36 cellular contexts compared by ENCODE assay signal in the genomic region with DNA sequence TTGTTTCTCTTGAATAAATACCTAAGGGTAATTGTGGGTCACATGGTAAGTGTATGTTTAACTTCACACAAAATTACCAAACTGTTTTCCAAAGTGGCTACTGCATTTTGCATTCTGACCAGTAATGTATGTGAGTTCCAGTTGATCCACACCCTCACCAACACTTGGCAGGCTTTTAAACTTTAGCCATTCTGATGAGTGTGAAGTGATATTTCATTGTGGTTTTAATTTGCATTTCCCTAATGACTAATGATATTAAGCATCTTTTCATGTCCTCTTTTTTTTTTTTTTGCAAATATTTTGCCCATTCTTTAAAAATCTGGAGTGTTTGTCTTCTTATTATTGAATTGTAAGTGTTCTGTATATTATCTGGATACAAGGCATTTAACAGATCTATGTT.
"Had no signal": no experiment of that assay in that cellular context is flagged by ENCODE, and none has a peak within 500 bp of the region (broad histone marks: within the 10 kb centered on the region; RNA-seq: fewer than 3 reads in every experiment).

No MANE protein-coding gene starts in this region.

- ATAC-seq: activated CD4-positive, alpha-beta T cell treated with anti-CD3 and anti-CD28 coated beads for 36 hours; activated CD8-positive, alpha-beta T cell treated with anti-CD3 and anti-CD28 coated beads for 36 hours; activated naive CD8-positive, alpha-beta T cell treated with anti-CD3 and anti-CD28 coated beads, Interleukin-2, amount 50 U/mL, for 24 hours; effector memory CD8-positive, alpha-beta T cell; gastroesophageal sphincter; heart right ventricle; T-cell had no signal

- H3K27ac Mint-ChIP-seq: activated CD4-positive, alpha-beta T cell treated with anti-CD3 and anti-CD28 coated beads for 36 hours; activated CD4-positive, alpha-beta T cell treated with anti-CD3 and anti-CD28 coated beads, Interleukin-2, amount 10 ng/mL, durations not matched to agents 7 days and 5 days; activated CD8-positive, alpha-beta T cell treated with anti-CD3 and anti-CD28 coated beads for 36 hours; activated naive CD4-positive, alpha-beta T cell treated with anti-CD3 and anti-CD28 coated beads for 36 hours; activated naive CD4-positive, alpha-beta T cell treated with anti-CD3 and anti-CD28 coated beads, Interleukin-2, amount 50 U/mL, for 24 hours; activated naive CD8-positive, alpha-beta T cell treated with anti-CD3 and anti-CD28 coated beads for 36 hours; activated naive CD8-positive, alpha-beta T cell treated with anti-CD3 and anti-CD28 coated beads, Interleukin-2, amount 50 U/mL, for 24 hours; activated T-helper 1 cell treated with anti-CD3 and anti-CD28 coated beads, Interleukin-12 subunit alpha, Interleukin-12 subunit beta, Interleukin-2, Interleukin-4 antibody, amounts not matched to agents 30 ng/mL and 10 ng/mL and 1 ng/mL, durations not matched to agents 14 hours and 24 hours and 36 hours; activated T-helper 2 cell treated with anti-CD3 and anti-CD28 coated beads, Interferon-gamma antibody, Interleukin-2, Interleukin-4, amounts not matched to agents 10 μg/mL and 5 μg/mL and 100 μg/mL, durations not matched to agents 14 hours and 24 hours and 36 hours; brain; dendritic cell treated with granulocyte-macrophage colony-stimulating factor and Interleukin-4, amounts not matched to agents 40 ng/mL and 50 ng/mL, for 4 days; effector memory CD8-positive, alpha-beta T cell; T-cell; T-helper 1 cell treated with Interleukin-12 subunit alpha and Interleukin-12 subunit beta and Interleukin-4 antibody, amounts not matched to agents 30 μg/mL and 1 μg/mL, for 36 hours had no signal

- H3K9me3 ChIP-seq: adrenal gland, breast epithelium, esophagus squamous epithelium had no signal

- H3K36me3 ChIP-seq: adrenal gland, breast epithelium, esophagus squamous epithelium, gastroesophageal sphincter, heart right ventricle, WERI-Rb-1 had no signal

- H3K4me3 ChIP-seq: adrenal gland, breast epithelium, coronary artery, esophagus squamous epithelium, gastroesophageal sphincter, heart right ventricle had no signal

- H3K4me3 Mint-ChIP-seq: activated CD4-positive, alpha-beta T cell treated with anti-CD3 and anti-CD28 coated beads for 36 hours; activated CD4-positive, alpha-beta T cell treated with anti-CD3 and anti-CD28 coated beads, Interleukin-2, amount 10 ng/mL, durations not matched to agents 7 days and 5 days; activated CD8-positive, alpha-beta T cell treated with anti-CD3 and anti-CD28 coated beads for 36 hours; activated naive CD4-positive, alpha-beta T cell treated with anti-CD3 and anti-CD28 coated beads for 36 hours; activated naive CD4-positive, alpha-beta T cell treated with anti-CD3 and anti-CD28 coated beads, Interleukin-2, amount 50 U/mL, for 24 hours; activated naive CD8-positive, alpha-beta T cell treated with anti-CD3 and anti-CD28 coated beads for 36 hours; activated naive CD8-positive, alpha-beta T cell treated with anti-CD3 and anti-CD28 coated beads, Interleukin-2, amount 50 U/mL, for 24 hours; activated T-helper 1 cell treated with anti-CD3 and anti-CD28 coated beads, Interleukin-12 subunit alpha, Interleukin-12 subunit beta, Interleukin-2, Interleukin-4 antibody, amounts not matched to agents 30 ng/mL and 10 ng/mL and 1 ng/mL, durations not matched to agents 14 hours and 24 hours and 36 hours; brain; central memory CD8-positive, alpha-beta T cell; dendritic cell treated with granulocyte-macrophage colony-stimulating factor and Interleukin-4, amounts not matched to agents 40 ng/mL and 50 ng/mL, for 4 days; effector memory CD8-positive, alpha-beta T cell; T-cell; T-helper 1 cell treated with Interleukin-12 subunit alpha and Interleukin-12 subunit beta and Interleukin-4 antibody, amounts not matched to agents 30 μg/mL and 1 μg/mL, for 36 hours had no signal

- H3K4me1 Mint-ChIP-seq: activated naive CD4-positive, alpha-beta T cell treated with anti-CD3 and anti-CD28 coated beads, Interleukin-2, amount 50 U/mL, for 24 hours; brain; central memory CD8-positive, alpha-beta T cell; T-cell had no signal

- H3K27me3 ChIP-seq: adrenal gland, breast epithelium, esophagus squamous epithelium, gastroesophageal sphincter, heart right ventricle had no signal

- H3K27ac ChIP-seq: adrenal gland, breast epithelium, coronary artery, esophagus squamous epithelium, gastroesophageal sphincter, heart right ventricle, WERI-Rb-1 had no signal

- H3K27me3 Mint-ChIP-seq: activated CD4-positive, alpha-beta T cell treated with anti-CD3 and anti-CD28 coated beads, Interleukin-2, amount 10 ng/mL, durations not matched to agents 7 days and 5 days; brain; central memory CD8-positive, alpha-beta T cell; dendritic cell treated with granulocyte-macrophage colony-stimulating factor and Interleukin-4, amounts not matched to agents 40 ng/mL and 50 ng/mL, for 4 days; T-cell had no signal

- H3K4me1 ChIP-seq: adrenal gland, breast epithelium, esophagus squamous epithelium, gastroesophageal sphincter, heart right ventricle had no signal

- H3K9me3 Mint-ChIP-seq: activated CD4-positive, alpha-beta T cell treated with anti-CD3 and anti-CD28 coated beads, Interleukin-2, amount 10 ng/mL, durations not matched to agents 7 days and 5 days; activated CD8-positive, alpha-beta T cell treated with anti-CD3 and anti-CD28 coated beads for 36 hours; dendritic cell treated with granulocyte-macrophage colony-stimulating factor and Interleukin-4, amounts not matched to agents 40 ng/mL and 50 ng/mL, for 4 days; effector memory CD8-positive, alpha-beta T cell had no signal

- DNase-seq: activated CD4-positive, alpha-beta T cell treated with anti-CD3 and anti-CD28 coated beads for 36 hours; activated CD4-positive, alpha-beta T cell treated with anti-CD3 and anti-CD28 coated beads, Interleukin-2, amount 10 ng/mL, durations not matched to agents 7 days and 5 days; activated CD4-positive, alpha-beta T cell treated with anti-CD3 and anti-CD28 coated beads, Interleukin-2, amount 50 U/mL, for 4 hours; activated CD4-positive, CD25-positive, alpha-beta regulatory T cell; activated CD4-positive, CD25-positive, alpha-beta regulatory T cell treated with anti-CD3 and anti-CD28 coated beads, Interleukin-2, amount 50 U/mL, for 72 hours; activated CD8-positive, alpha-beta memory T cell treated with anti-CD3 and anti-CD28 coated beads for 24 hours; activated CD8-positive, alpha-beta T cell treated with anti-CD3 and anti-CD28 coated beads for 36 hours; activated effector memory CD4-positive, alpha-beta T cell treated with anti-CD3 and anti-CD28 coated beads, Interleukin-2, amount 50 U/mL, for 16 hours; activated naive CD4-positive, alpha-beta T cell treated with anti-CD3 and anti-CD28 coated beads for 36 hours; activated naive CD8-positive, alpha-beta T cell treated with anti-CD3 and anti-CD28 coated beads for 36 hours; activated naive CD8-positive, alpha-beta T cell treated with anti-CD3 and anti-CD28 coated beads, Interleukin-2, amount 50 U/mL, for 24 hours; activated T-cell treated with anti-CD3 and anti-CD28 coated beads, Interleukin-2, amount 50 U/mL, for 1 hour; activated T-cell treated with anti-CD3 and anti-CD28 coated beads, Interleukin-2, amount 50 U/mL, for 48 hours; adrenal gland; amygdala; aorta; effector CD4-positive, alpha-beta T cell; effector memory CD8-positive, alpha-beta T cell; erythroblast; esophagus squamous epithelium; foreskin melanocyte; heart right ventricle; SW 1271; T-cell; T-helper 9 cell; WERI-Rb-1 had no signal

- H3K36me3 Mint-ChIP-seq: activated naive CD8-positive, alpha-beta T cell treated with anti-CD3 and anti-CD28 coated beads for 36 hours; brain; T-cell had no signal
